Comparison of ENCODE assay signal across 8 cellular contexts in genomic region chr12:92551853-92552397, GRCh38.
A peak's percentile ranks its signal among the peaks of the same experiment; 100 is the strongest.
DNase-seq lines count a peak whose midpoint lies in the region; ATAC-seq lines count a peak whose summit lies in the region.

No MANE protein-coding gene starts in this region.

- DNase-seq in ACHN (peak; percentile 79), NCI-H510A treated with DMSO at 0.1 percent for 48 hours (lab: John Stamatoyannopoulos, UW) (no peak), HUDEP-2 (lab: John Stamatoyannopoulos, UW; ENCODE audit: unreplicated experiment in 76 of 76) (no peak), NCI-H446 (lab: John Stamatoyannopoulos, UW) (no peak)
- DNase-seq in activated T-cell treated with anti-CD3 and anti-CD28 coated beads, Interleukin-2, amount 50 U/mL, for 72 hours = peak; percentile 59 to 66

- H3K27me3 Mint-ChIP-seq in activated T-cell treated with anti-CD3 and anti-CD28 coated beads, Interleukin-2, amount 50 U/mL, for 72 hours (ENCODE audit: low read depth) = no peaks in the 10 kb centered on the region

- peak overlapping the region in 13 of 21 experiments; percentile 28 to 87 (median 74) for H3K27ac ChIP-seq in skin epidermis

- ATAC-seq in GM18907 (IDR thresholded peaks at IDR 0.05; ENCODE audit: unreplicated experiment) = peak; percentile 58
- peak; percentile 50 for ATAC-seq in HG03060 (IDR thresholded peaks at IDR 0.05; ENCODE audit: low read depth, unreplicated experiment)
- peak; percentile 86 to 88 for ATAC-seq in activated T-cell treated with anti-CD3 and anti-CD28 coated beads, Interleukin-2, amount 50 U/mL, for 72 hours (replicated peaks in 1 of 2)

- peaks cover 6% of the 10 kb centered on the region for H3K4me1 Mint-ChIP-seq in activated T-cell treated with anti-CD3 and anti-CD28 coated beads, Interleukin-2, amount 50 U/mL, for 72 hours (ENCODE audit: low read depth)

- no peak overlapping the region for H3K4me3 ChIP-seq in skin epidermis

- no peak overlapping the region for H3K27ac Mint-ChIP-seq in activated T-cell treated with anti-CD3 and anti-CD28 coated beads, Interleukin-2, amount 50 U/mL, for 72 hours

- in situ Hi-C loops in ACHN (cut with HindIII; ENCODE audit: low pct_ligation_motif_present, low pct_unique_long_range_greater_than_20kb, low sequenced_read_pairs) = no loop called here

- H3K4me3 Mint-ChIP-seq in activated T-cell treated with anti-CD3 and anti-CD28 coated beads, Interleukin-2, amount 50 U/mL, for 72 hours = no peak overlapping the region

- H3K9me3 Mint-ChIP-seq in activated T-cell treated with anti-CD3 and anti-CD28 coated beads, Interleukin-2, amount 50 U/mL, for 72 hours = no peaks in the 10 kb centered on the region

- peaks cover 2 to 4% of the 10 kb centered on the region in 2 donors for H3K36me3 Mint-ChIP-seq in activated T-cell treated with anti-CD3 and anti-CD28 coated beads, Interleukin-2, amount 50 U/mL, for 72 hours (ENCODE audit: insufficient read depth in 2 of 2)

Comparison
In these comparisons a context has a peak if more than half of its experiments do, and no peak if none do; other contexts are left out.
1. DNase-seq: peak in ACHN (single experiment) and activated T-cell treated with anti-CD3 and anti-CD28 coated beads, Interleukin-2, amount 50 U/mL, for 72 hours (2 of 2); none in NCI-H510A treated with DMSO at 0.1 percent for 48 hours (single experiment), HUDEP-2 (0 of 76) and NCI-H446 (0 of 2).
2. Peak in every context shown above with its lines, with median percentiles within 50 percentile points of each other: ATAC-seq.